ENCODE assay signal across 17 cellular contexts in genomic region chr12:131159660-131160059, GRCh38.
DNase-seq lines count a peak whose midpoint lies in the region; ATAC-seq, FAIRE-seq and TF ChIP-seq lines count a peak whose summit lies in the region.
"Had no signal": no experiment of that assay in that cellular context is flagged by ENCODE, and none has a peak within 500 bp of the region (broad histone marks: within the 10 kb centered on the region; RNA-seq: fewer than 3 reads in every experiment).

No MANE protein-coding gene starts in this region.

- ATAC-seq in HG03460 (IDR thresholded peaks at IDR 0.05; ENCODE audit: unreplicated experiment) (no peak), GM18861 (IDR thresholded peaks at IDR 0.05; ENCODE audit: unreplicated experiment) (no peak)
- ATAC-seq: left colon, T-cell had no signal

- no peak overlapping the region for H3K4me3 Mint-ChIP-seq in nephron
- H3K4me3 Mint-ChIP-seq: IgD-negative memory B cell, T-cell had no signal

- H3K27me3 ChIP-seq in H7 (ENCODE audit: control insufficient read depth, insufficient read depth, low read length): no peaks in the 10 kb centered on the region
- H3K27me3 ChIP-seq: BLaER1 had no signal

- H3K9me3 Mint-ChIP-seq in nephron: no peaks in the 10 kb centered on the region
- H3K9me3 Mint-ChIP-seq: IgD-negative memory B cell, T-cell had no signal

- DNase-seq in H7: peak; percentile 82
- no peak for DNase-seq in LNCaP clone FGC (ENCODE audit: low read depth)
- DNase-seq in cerebellar cortex (ENCODE audit: low spot score): peak; percentile 14
- DNase-seq in frontal cortex (ENCODE audit: low spot score in 2 of 2): no peak
- DNase-seq: activated naive CD4-positive, alpha-beta T cell; DMS153; hippocampal formation; left colon; midbrain; NCI-H2107; stimulated activated CD4-positive, alpha-beta T cell treated with anti-CD3 and anti-CD28 coated beads, Interleukin-12 subunit alpha, Interleukin-12 subunit beta, amount 100 ng/mL, for 4 hours; T-cell had no signal

- no peaks in the 10 kb centered on the region for H3K4me1 Mint-ChIP-seq in nephron
- H3K4me1 Mint-ChIP-seq: IgD-negative memory B cell, T-cell had no signal

- H3K4me3 ChIP-seq in H7 (ENCODE audit: insufficient read depth, low read depth, low read length): no peak overlapping the region
- no peak overlapping the region for H3K4me3 ChIP-seq in LNCaP clone FGC (ENCODE audit: low read depth, low read length)
- H3K4me3 ChIP-seq: BLaER1 had no signal

- TF ChIP-seq CTCF in LNCaP clone FGC (IDR thresholded peaks at IDR 0.05; ENCODE audit: control insufficient read depth, extremely low read depth, insufficient read depth) (0 out of 2 replicates have a peak, but pooled peaks have one; percentile 6), nephron (IDR thresholded peaks at IDR 0.05; ENCODE audit: unreplicated experiment in 3 of 3) (peak in 2 of 3 experiments; percentile 14 to 31)

- H3K36me3 ChIP-seq in H7 (replicated peaks; ENCODE audit: control insufficient read depth, insufficient read depth, low read length): no peaks in the 10 kb centered on the region
- H3K36me3 ChIP-seq: BLaER1 had no signal

- H3K27ac Mint-ChIP-seq in nephron: no peak overlapping the region
- H3K27ac Mint-ChIP-seq: IgD-negative memory B cell, T-cell had no signal

- H3K36me3 Mint-ChIP-seq in nephron (ENCODE audit: low read depth): no peaks in the 10 kb centered on the region
- H3K36me3 Mint-ChIP-seq: T-cell had no signal

- FAIRE-seq in frontal cortex (lab: Jason Lieb, UNC): no peak

- peaks cover 9% of the 10 kb centered on the region for H3K27me3 Mint-ChIP-seq in nephron (ENCODE audit: low read depth)
- H3K27me3 Mint-ChIP-seq: IgD-negative memory B cell had no signal

Comparison
In these comparisons a context has a peak if more than half of its experiments do, and no peak if none do; other contexts are left out.
1. DNase-seq: peak in H7 (single experiment) and cerebellar cortex (single experiment); none in LNCaP clone FGC (single experiment) and frontal cortex (0 of 2).